In genomic region chr5:95057610-95058009, GRCh38 we compare ENCODE assay signal across 21 cellular contexts.
"Had no signal": no experiment of that assay in that cellular context is flagged by ENCODE, and none has a peak within 500 bp of the region (broad histone marks: within the 10 kb centered on the region; RNA-seq: fewer than 3 reads in every experiment).

No MANE protein-coding gene starts in this region.

- H3K9me3 Mint-ChIP-seq: activated naive CD4-positive, alpha-beta T cell treated with anti-CD3 and anti-CD28 coated beads, Interleukin-2, amount 50 U/mL, for 72 hours had no signal

- H3K27me3 ChIP-seq: gastrocnemius medialis, left lung, spleen, thyroid gland had no signal

- H3K27ac ChIP-seq: gastrocnemius medialis, left lung, spleen, thyroid gland, WERI-Rb-1 had no signal

- H3K4me3 Mint-ChIP-seq: nephron had no signal

- H3K36me3 Mint-ChIP-seq: activated naive CD4-positive, alpha-beta T cell treated with anti-CD3 and anti-CD28 coated beads, Interleukin-2, amount 50 U/mL, for 72 hours had no signal

- H3K36me3 ChIP-seq: gastrocnemius medialis, left lung, spleen, thyroid gland, WERI-Rb-1 had no signal

- DNase-seq: activated CD4-positive, alpha-beta T cell treated with anti-CD3 and anti-CD28 coated beads for 1 hour; activated CD4-positive, alpha-beta T cell treated with anti-CD3 and anti-CD28 coated beads, Interleukin-2, amount 50 U/mL, for 48 hours; activated gamma-delta T cell treated with Interleukin-2 at 50 U/mL for 16 hours; effector CD4-positive, alpha-beta T cell; gastrocnemius medialis; head of caudate nucleus; kidney; left lung; midbrain; nucleus accumbens; posterior cingulate gyrus; retina; spleen; stimulated activated CD8-positive, alpha-beta memory T cell treated with anti-CD3 and anti-CD28 coated beads, Interleukin-4, amount 100 ng/mL, for 48 hours; stimulated activated naive CD4-positive, alpha-beta T cell; T-helper 9 cell; thyroid gland; WERI-Rb-1 had no signal

- H3K4me3 ChIP-seq: gastrocnemius medialis, left lung, spleen, thyroid gland had no signal

- H3K4me1 ChIP-seq: gastrocnemius medialis, thyroid gland had no signal

- ATAC-seq: activated naive CD4-positive, alpha-beta T cell treated with anti-CD3 and anti-CD28 coated beads, Interleukin-2, amount 50 U/mL, for 72 hours; esophagus mucosa; gastrocnemius medialis; left lung had no signal

- H3K4me1 Mint-ChIP-seq: nephron had no signal

- H3K27ac Mint-ChIP-seq: activated naive CD4-positive, alpha-beta T cell treated with anti-CD3 and anti-CD28 coated beads, Interleukin-2, amount 50 U/mL, for 72 hours; nephron had no signal
